ENCODE assay signal across 26 cellular contexts in genomic region chr2:31268344-31268743, GRCh38. TPM values are rescaled to one million over a fixed set of nuclear protein-coding genes. Genes with fewer than 3 reads are reported as not detected.
DNase-seq lines count a peak whose midpoint lies in the region; ATAC-seq, FAIRE-seq and TF ChIP-seq lines count a peak whose summit lies in the region.
"Had no signal": no experiment of that assay in that cellular context is flagged by ENCODE, and none has a peak within 500 bp of the region (broad histone marks: within the 10 kb centered on the region; RNA-seq: fewer than 3 reads in every experiment).

No MANE protein-coding gene starts in this region.

- no peak for TF ChIP-seq POLR2A in Peyer's patch (IDR thresholded peaks at IDR 0.05)

- TF ChIP-seq CTCF in GM23338 (conservative IDR thresholded peaks at IDR 0.05; ENCODE audit: low read depth in 2 of 2) (peak; percentile 23 to 52), choroid plexus epithelial cell (conservative IDR thresholded peaks at IDR 0.05; ENCODE audit: low read depth, low read length) (peak; percentile 23), hepatocyte (IDR thresholded peaks at IDR 0.05; ENCODE audit: poor library complexity) (no peak), Peyer's patch (IDR thresholded peaks at IDR 0.05) (no peak)

- no peak overlapping the region for H2BK120ac ChIP-seq in trophoblast cell (ENCODE audit: insufficient read depth, low read length, poor library complexity)

- WGBS in trophoblast cell (ENCODE audit: extremely low coverage, insufficient coverage, insufficient read length), result no CpG with 5 or more reads among the region's 2 CpGs
- WGBS in hepatocyte (ENCODE audit: low lambda C conversion rate, missing lambda C conversion rate), result 100% methylated on average over 2 of the region's 2 CpGs
- WGBS in small intestine, 3 donors, result 94 to 99% (median 98%) methylated on average over 2 of the region's 2 CpGs

- no peaks in the 10 kb centered on the region for H3K79me2 ChIP-seq in GM23338 (replicated peaks; ENCODE audit: insufficient read depth)
- peaks cover 3% of the 10 kb centered on the region for H3K79me2 ChIP-seq in trophoblast cell (ENCODE audit: control insufficient read depth, insufficient read depth, low read length, poor library complexity)
- H3K79me2 ChIP-seq in hepatocyte, result no peaks in the 10 kb centered on the region

- H3K4me3 Mint-ChIP-seq in GM23338, result no peak overlapping the region
- H3K4me3 Mint-ChIP-seq: activated naive CD8-positive, alpha-beta T cell treated with anti-CD3 and anti-CD28 coated beads for 36 hours; activated T-helper 17 cell treated with anti-CD3 and anti-CD28 coated beads, Interleukin-2, amount 50 U/mL, for 72 hours; immature natural killer cell; naive thymus-derived CD4-positive, alpha-beta T cell had no signal

- peaks cover 34% of the 10 kb centered on the region for H3K79me1 ChIP-seq in trophoblast cell (ENCODE audit: low read length)

- H3K9me2 ChIP-seq in GM23338 (ENCODE audit: insufficient read depth) (no peaks in the 10 kb centered on the region), hepatocyte (replicated peaks; ENCODE audit: insufficient read depth) (no peaks in the 10 kb centered on the region)

- H4K12ac ChIP-seq in trophoblast cell (ENCODE audit: low read depth, low read length), result no peak overlapping the region

- H3K27ac Mint-ChIP-seq in GM23338, result no peak overlapping the region
- H3K27ac Mint-ChIP-seq: activated naive CD8-positive, alpha-beta T cell treated with anti-CD3 and anti-CD28 coated beads for 36 hours; activated T-helper 17 cell treated with anti-CD3 and anti-CD28 coated beads, Interleukin-2, amount 50 U/mL, for 72 hours; immature natural killer cell; naive thymus-derived CD4-positive, alpha-beta T cell had no signal

- H2AFZ ChIP-seq in GM23338, result no peak overlapping the region
- H2AFZ ChIP-seq in trophoblast cell (ENCODE audit: insufficient read depth, low read length, poor library complexity), result no peak overlapping the region
- no peak overlapping the region for H2AFZ ChIP-seq in hepatocyte

- H2BK12ac ChIP-seq in trophoblast cell (ENCODE audit: low read length), result peak overlapping the region; percentile 21

- H3K4me1 Mint-ChIP-seq in GM23338, result peaks cover 37% of the 10 kb centered on the region
- H3K4me1 Mint-ChIP-seq: activated naive CD8-positive, alpha-beta T cell treated with anti-CD3 and anti-CD28 coated beads for 36 hours; immature natural killer cell had no signal

- H2BK5ac ChIP-seq in trophoblast cell (ENCODE audit: low read depth, low read length, poor library complexity), result no peak overlapping the region

- peaks cover 6% of the 10 kb centered on the region for H3K27me3 Mint-ChIP-seq in GM23338 (ENCODE audit: insufficient read depth, low read depth, poor library complexity)
- H3K27me3 Mint-ChIP-seq: activated naive CD8-positive, alpha-beta T cell treated with anti-CD3 and anti-CD28 coated beads for 36 hours had no signal

- no peak overlapping the region for H3K23ac ChIP-seq in trophoblast cell (ENCODE audit: low read length)

- H3K9me3 ChIP-seq in trophoblast cell (ENCODE audit: insufficient read depth, low read depth, low read length), result no peaks in the 10 kb centered on the region
- no peaks in the 10 kb centered on the region for H3K9me3 ChIP-seq in hepatocyte (ENCODE audit: low read depth)
- no peaks in the 10 kb centered on the region for H3K9me3 ChIP-seq in Peyer's patch
- no peaks in the 10 kb centered on the region for H3K9me3 ChIP-seq in small intestine (ENCODE audit: control insufficient read depth, low read depth)
- H3K9me3 ChIP-seq: heart right ventricle had no signal

- H3K27ac ChIP-seq in GM23338 (ENCODE audit: low read depth), result no peak overlapping the region
- no peak overlapping the region for H3K27ac ChIP-seq in trophoblast cell (ENCODE audit: low read depth, low read length)
- no peak overlapping the region for H3K27ac ChIP-seq in hepatocyte
- H3K27ac ChIP-seq in Peyer's patch, result no peak overlapping the region
- no peak overlapping the region for H3K27ac ChIP-seq in small intestine (ENCODE audit: low read depth in 1 of 2, low read length in 1 of 2)
- H3K27ac ChIP-seq: RWPE1, tibial nerve had no signal

- H3K4ac ChIP-seq in trophoblast cell (ENCODE audit: low read depth, low read length), result no peak overlapping the region

- H4K20me1 ChIP-seq in GM23338 (replicated peaks; ENCODE audit: insufficient read depth) (no peaks in the 10 kb centered on the region), hepatocyte (ENCODE audit: insufficient read depth, poor library complexity, severe bottlenecking) (no peaks in the 10 kb centered on the region)

- peak overlapping the region; percentile 33 for H2AK5ac ChIP-seq in trophoblast cell (ENCODE audit: low read length)

- ATAC-seq in GM23338, result peak; percentile 65
- ATAC-seq: activated T-helper 17 cell treated with anti-CD3 and anti-CD28 coated beads, Interleukin-2, amount 50 U/mL, for 72 hours; HepG2; naive thymus-derived CD4-positive, alpha-beta T cell; stimulated activated naive CD8-positive, alpha-beta T cell treated with anti-CD3 and anti-CD28 coated beads, Interleukin-15, Interleukin-2, amounts not matched to agents 100 U/mL and 50 U/mL, for 24 hours had no signal

- H3K27me3 ChIP-seq in GM23338 (ENCODE audit: insufficient read depth) (no peaks in the 10 kb centered on the region), trophoblast cell (ENCODE audit: insufficient read depth, low read length) (no peaks in the 10 kb centered on the region), hepatocyte (no peaks in the 10 kb centered on the region), Peyer's patch (no peaks in the 10 kb centered on the region), small intestine (ENCODE audit: control insufficient read depth in 2 of 2, insufficient read depth in 2 of 2, low read length in 2 of 2) (no peaks in the 10 kb centered on the region)
- H3K27me3 ChIP-seq: heart right ventricle, tibial nerve had no signal

- in situ Hi-C loops in SK-MEL-5 (cut with HindIII; ENCODE audit: low pct_unique_long_range_greater_than_20kb, low sequenced_read_pairs), result no loop called here

- H4K8ac ChIP-seq in trophoblast cell (ENCODE audit: low read depth, low read length), result no peak overlapping the region

- H3K9me3 Mint-ChIP-seq in GM23338, result no peaks in the 10 kb centered on the region
- H3K9me3 Mint-ChIP-seq: activated naive CD8-positive, alpha-beta T cell treated with anti-CD3 and anti-CD28 coated beads for 36 hours; activated T-helper 17 cell treated with anti-CD3 and anti-CD28 coated beads, Interleukin-2, amount 50 U/mL, for 72 hours; immature natural killer cell; naive thymus-derived CD4-positive, alpha-beta T cell had no signal

- peaks cover 16% of the 10 kb centered on the region for H3K36me3 Mint-ChIP-seq in GM23338 (ENCODE audit: low read depth)
- H3K36me3 Mint-ChIP-seq: activated naive CD8-positive, alpha-beta T cell treated with anti-CD3 and anti-CD28 coated beads for 36 hours had no signal

- H3K4me1 ChIP-seq in GM23338 (ENCODE audit: insufficient read depth) (peaks cover 24% of the 10 kb centered on the region), trophoblast cell (ENCODE audit: control insufficient read depth in 1 of 2, insufficient read depth in 2 of 2, low read length in 2 of 2) (peaks cover 21 to 34% of the 10 kb centered on the region in 2 experiments), hepatocyte (ENCODE audit: insufficient read depth) (no peaks in the 10 kb centered on the region), Peyer's patch (no peaks in the 10 kb centered on the region), small intestine (ENCODE audit: control insufficient read depth in 2 of 2, insufficient read depth in 1 of 2, low read depth in 1 of 2, low read length in 1 of 2) (no peaks in the 10 kb centered on the region)
- H3K4me1 ChIP-seq: tibial nerve had no signal

- H3K14ac ChIP-seq in trophoblast cell (ENCODE audit: low read length), result peak overlapping the region; percentile 24

- H3K18ac ChIP-seq in trophoblast cell (ENCODE audit: low read length), result no peak overlapping the region

- H3K36me3 ChIP-seq in GM23338 (ENCODE audit: insufficient read depth), result no peaks in the 10 kb centered on the region
- H3K36me3 ChIP-seq in trophoblast cell (ENCODE audit: control insufficient read depth in 1 of 2, insufficient read depth in 2 of 2, low read length in 2 of 2), result peaks cover 17 to 21% of the 10 kb centered on the region in 2 experiments
- no peaks in the 10 kb centered on the region for H3K36me3 ChIP-seq in hepatocyte (replicated peaks; ENCODE audit: insufficient read depth, low read depth)
- H3K36me3 ChIP-seq in Peyer's patch, result no peaks in the 10 kb centered on the region
- H3K36me3 ChIP-seq in small intestine (ENCODE audit: control insufficient read depth in 2 of 2, insufficient read depth in 2 of 2, low read length in 2 of 2), result no peaks in the 10 kb centered on the region

- H3K4me2 ChIP-seq in GM23338, result no peak overlapping the region
- no peak overlapping the region for H3K4me2 ChIP-seq in trophoblast cell (ENCODE audit: low read length)
- no peak overlapping the region for H3K4me2 ChIP-seq in hepatocyte

- no peak for FAIRE-seq in small intestine (lab: Jason Lieb, UNC)
- FAIRE-seq: HepG2 had no signal

- H3K4me3 ChIP-seq in GM23338 (no peak overlapping the region), choroid plexus epithelial cell (ENCODE audit: low read depth, low read length) (no peak overlapping the region), trophoblast cell (ENCODE audit: low read depth, low read length) (no peak overlapping the region), hepatocyte (no peak overlapping the region), Peyer's patch (no peak overlapping the region), small intestine (ENCODE audit: low read depth in 1 of 2, low read length in 2 of 2) (no peak overlapping the region)
- H3K4me3 ChIP-seq: heart right ventricle, tibial nerve had no signal

- peak; percentile 28 for DNase-seq in GM23338 (ENCODE audit: low spot score)
- peak; percentile 30 for DNase-seq in SK-MEL-5 (ENCODE audit: low read depth, low spot score)
- no peak for DNase-seq in choroid plexus epithelial cell (ENCODE audit: low read depth)
- no peak for DNase-seq in trophoblast cell
- no peak for DNase-seq in stimulated activated CD4-positive, alpha-beta T cell treated with anti-CD3 and anti-CD28 coated beads, Interleukin-4, amount 100 ng/mL, for 24 hours
- no peak for DNase-seq in hepatocyte (ENCODE audit: low spot score)
- no peak for DNase-seq in Peyer's patch
- no peak for DNase-seq in small intestine
- DNase-seq: activated CD4-positive, alpha-beta T cell treated with anti-CD3 and anti-CD28 coated beads, Interleukin-2, amount 50 U/mL, for 4 hours; activated CD8-positive, alpha-beta memory T cell treated with anti-CD3 and anti-CD28 coated beads, Interleukin-2, amount 50 U/mL, for 4 hours; activated naive CD8-positive, alpha-beta T cell treated with anti-CD3 and anti-CD28 coated beads for 36 hours; erythroblast; GOT3; heart right ventricle; immature natural killer cell; naive thymus-derived CD4-positive, alpha-beta T cell; NCI-H1048; NCI-H187; NCI-H526; stimulated activated CD4-positive, alpha-beta T cell treated with anti-CD3 and anti-CD28 coated beads, Interleukin-4, amount 100 ng/mL, for 1 hour; stimulated activated naive CD8-positive, alpha-beta T cell treated with anti-CD3 and anti-CD28 coated beads, Interleukin-15, Interleukin-2, amounts not matched to agents 100 U/mL and 50 U/mL, for 24 hours had no signal

- H3F3A ChIP-seq in GM23338 (replicated peaks; ENCODE audit: low read depth), result no peaks in the 10 kb centered on the region

- peak overlapping the region; percentile 41 for H4K91ac ChIP-seq in trophoblast cell (ENCODE audit: low read depth, low read length)

- H3K9ac ChIP-seq in trophoblast cell (ENCODE audit: low read length), result no peak overlapping the region

RNA-seq across cellular contexts. Expression of gene EHD3, which starts 34.4 kb away (rescaled TPM):
- total RNA-seq in GM23338 (2014; rRNA removed; shearing (Covaris generic)), result 11.9 and 12.6 TPM in 2 replicates
- polyA plus RNA-seq in GM23338 (2016; fragmentation: Nextera tagmentation; extraction: Ambion mirVana) (2.8 and 3.3 TPM in 2 replicates), hepatocyte (4.5 and 7.3 TPM in 2 replicates), small intestine (1 to 10 TPM in 2 of 3 donors, under 1 TPM in 1; 0.22 to 2.7 (median 1.1) TPM)
- total RNA-seq in SK-MEL-5 (2014; rRNA removed; shearing (Covaris generic)), result 2.4 and 3.1 TPM in 2 replicates
- polyA plus RNA-seq in SK-MEL-5 (2015; cell fraction: cytosol; rRNA removed), result 5.8 and 6.0 TPM in 2 replicates
- polyA plus RNA-seq in SK-MEL-5 (2015; cell fraction: nucleus; rRNA removed), result 2.1 and 2.2 TPM in 2 replicates
- polyA plus RNA-seq in trophoblast cell (2013), result 26.5 and 29.5 TPM in 2 replicates
- total RNA-seq in hepatocyte (6.0 and 6.2 TPM in 2 replicates), Peyer's patch (10 to 100 TPM in 1 of 4 donors, 1 to 10 TPM in 2, under 1 TPM in 1; 0.88 to 20.6 (median 2.1) TPM)

RNA-seq across cellular contexts. Expression of gene CAPN14, which starts 51.0 kb away (rescaled TPM):
- total RNA-seq in GM23338 (2014; rRNA removed; shearing (Covaris generic)), result 0.54 TPM in 1 of 2 replicates, not detected in the other
- 0.15 TPM in 1 of 2 replicates, not detected in the other for polyA plus RNA-seq in GM23338 (2016; fragmentation: Nextera tagmentation; extraction: Ambion mirVana)
- total RNA-seq in SK-MEL-5 (2014; rRNA removed; shearing (Covaris generic)), result 0.24 and 0.42 TPM in 2 replicates
- 0.15 and 0.62 TPM in 2 replicates for polyA plus RNA-seq in SK-MEL-5 (2015; cell fraction: cytosol; rRNA removed)
- 0.69 and 1.4 TPM in 2 replicates for polyA plus RNA-seq in SK-MEL-5 (2015; cell fraction: nucleus; rRNA removed)
- polyA plus RNA-seq in trophoblast cell (2013), result 0.64 and 0.81 TPM in 2 replicates
- 0.33 and 0.56 TPM in 2 replicates for total RNA-seq in hepatocyte
- 0.06 and 0.36 TPM in 2 replicates for polyA plus RNA-seq in hepatocyte
- under 1 TPM in 1 of 4 donors, not detected in 3; 0.83 TPM for total RNA-seq in Peyer's patch
- polyA plus RNA-seq in small intestine, result under 1 TPM in 1 of 3 donors, not detected in 2; 0.06 TPM
- total RNA-seq: HepG2, left lobe of liver, tibial nerve had no signal
- polyA plus RNA-seq: HepG2, immature natural killer cell had no signal

Comparison
In these comparisons a context has a peak if more than half of its experiments do, and no peak if none do; other contexts are left out.
1. DNase-seq: peak in GM23338 (single experiment) and SK-MEL-5 (single experiment); none in choroid plexus epithelial cell (single experiment), trophoblast cell (0 of 2), stimulated activated CD4-positive, alpha-beta T cell treated with anti-CD3 and anti-CD28 coated beads, Interleukin-4, amount 100 ng/mL, for 24 hours (single experiment), hepatocyte (single experiment), Peyer's patch (0 of 3) and small intestine (single experiment).
2. CTCF ChIP-seq: peak in GM23338 (2 of 2) and choroid plexus epithelial cell (single experiment); none in hepatocyte (single experiment) and Peyer's patch (0 of 6).